Comparison of ENCODE assay signal across 8 cellular contexts in genomic region chr21:9246481-9247289, GRCh38.
DNase-seq lines count a peak whose midpoint lies in the region; ATAC-seq, FAIRE-seq and TF ChIP-seq lines count a peak whose summit lies in the region.
"Not testable (repeated sequence)": the region's sequence is repeated elsewhere in the genome, so short reads cannot be mapped to it uniquely, and the experiment has no call there.

No MANE protein-coding gene starts in this region.

- not testable (repeated sequence) for H3K4me3 Mint-ChIP-seq in type B pancreatic cell

- peaks cover 23% of the 10 kb centered on the region for H3K9me3 ChIP-seq in iPS-15b (ENCODE audit: control insufficient read depth, insufficient read depth, low read length)
- not testable (repeated sequence) for H3K9me3 ChIP-seq in pancreas

- H3K27ac Mint-ChIP-seq in type B pancreatic cell = not testable (repeated sequence)

- H3K4me1 Mint-ChIP-seq in type B pancreatic cell (ENCODE audit: unreplicated experiment) = not testable (repeated sequence)

- not testable (repeated sequence) for H3K27me3 Mint-ChIP-seq in type B pancreatic cell

- peaks cover 15% of the 10 kb centered on the region for H3K9me3 Mint-ChIP-seq in type B pancreatic cell

- not testable (repeated sequence) for H3K27me3 ChIP-seq in iPS-15b (ENCODE audit: control insufficient read depth, insufficient read depth, low read length); pancreas

- WGBS in pancreas, 2 donors = 22 to 31% methylated on average over 3 of the region's 3 CpGs

- FAIRE-seq in pancreas (lab: Jason Lieb, UNC) = not testable (repeated sequence)

- DNase-seq in HCEC 1CT (peak; percentile 1), coronary artery (ENCODE audit: low spot score) (peak; percentile 65), pancreas (peak in 2 of 6 donors; percentile 7 to 10), type B pancreatic cell (ENCODE audit: extremely low spot score, unreplicated experiment) (peak; percentile 67)

- not testable (repeated sequence) for H3K9ac ChIP-seq in iPS-15b (ENCODE audit: low read depth, low read length)

- intact Hi-C loops in pancreas (cut with DNase I) = not testable (repeated sequence)

- not testable (repeated sequence) for TF ChIP-seq CTCF in coronary artery (IDR thresholded peaks at IDR 0.05); pancreas (IDR thresholded peaks at IDR 0.05); type B pancreatic cell (conservative IDR thresholded peaks at IDR 0.05)

- ATAC-seq in GM18520 (IDR thresholded peaks at IDR 0.05; ENCODE audit: unreplicated experiment) (peak; percentile 27), HG03354 (IDR thresholded peaks at IDR 0.05; ENCODE audit: poor library complexity, severe bottlenecking, unreplicated experiment) (peak; percentile 50), pancreas (peak; percentile 28 to 66 (median 49))
- ATAC-seq in activated CD4-positive, CD25-positive, alpha-beta regulatory T cell treated with anti-CD3 and anti-CD28 coated beads, Interleukin-2, amount 50 U/mL, for 24 hours = peak; percentile 32 to 36

- H3K36me3 Mint-ChIP-seq in type B pancreatic cell = not testable (repeated sequence)

- not testable (repeated sequence) for H3K4me1 ChIP-seq in iPS-15b (ENCODE audit: control insufficient read depth, insufficient read depth, low read length); pancreas

- H3K36me3 ChIP-seq in iPS-15b (ENCODE audit: control insufficient read depth, insufficient read depth, low read length); pancreas: not testable (repeated sequence)

- H3K4me3 ChIP-seq in coronary artery, pancreas: not testable (repeated sequence)
- peak overlapping the region; percentile 10 for H3K4me3 ChIP-seq in iPS-15b (ENCODE audit: low read depth, low read length)

- H3K27ac ChIP-seq in coronary artery, pancreas: not testable (repeated sequence)
